Comparison of ENCODE assay signal across 6 cellular contexts in genomic region chr6:170213637-170214018, GRCh38.
DNase-seq lines count a peak whose midpoint lies in the region; TF ChIP-seq lines count a peak whose summit lies in the region.
"Not testable (repeated sequence)": the region's sequence is repeated elsewhere in the genome, so short reads cannot be mapped to it uniquely, and the experiment has no call there.

No MANE protein-coding gene starts in this region.

- not testable (repeated sequence) for H3K36me3 Mint-ChIP-seq in activated CD4-positive, alpha-beta memory T cell treated with anti-CD3 and anti-CD28 coated beads for 36 hours; activated T-helper 2 cell treated with anti-CD3 and anti-CD28 coated beads, Interferon-gamma antibody, Interleukin-2, Interleukin-4, amounts not matched to agents 10 μg/mL and 5 μg/mL and 100 μg/mL, durations not matched to agents 14 hours and 24 hours and 36 hours (ENCODE audit: low read depth); osteocyte (ENCODE audit: unreplicated experiment)

- POLR2A ChIA-PET in activated CD4-positive, alpha-beta memory T cell treated with anti-CD3 and anti-CD28 coated beads for 36 hours (lab: Charles Lee) = not testable (repeated sequence)

- not testable (repeated sequence) for H3K27me3 Mint-ChIP-seq in activated CD4-positive, alpha-beta memory T cell treated with anti-CD3 and anti-CD28 coated beads for 36 hours; activated T-helper 2 cell treated with anti-CD3 and anti-CD28 coated beads, Interferon-gamma antibody, Interleukin-2, Interleukin-4, amounts not matched to agents 10 μg/mL and 5 μg/mL and 100 μg/mL, durations not matched to agents 14 hours and 24 hours and 36 hours (ENCODE audit: low read depth); osteocyte (ENCODE audit: unreplicated experiment)

- H3K4me3 Mint-ChIP-seq in activated CD4-positive, alpha-beta memory T cell treated with anti-CD3 and anti-CD28 coated beads for 36 hours; activated T-helper 2 cell treated with anti-CD3 and anti-CD28 coated beads, Interferon-gamma antibody, Interleukin-2, Interleukin-4, amounts not matched to agents 10 μg/mL and 5 μg/mL and 100 μg/mL, durations not matched to agents 14 hours and 24 hours and 36 hours (ENCODE audit: low read depth); osteocyte (ENCODE audit: unreplicated experiment): not testable (repeated sequence)

- not testable (repeated sequence) for H3K4me3 ChIP-seq in coronary artery

- intact Hi-C loops in activated CD4-positive, alpha-beta memory T cell treated with anti-CD3 and anti-CD28 coated beads for 36 hours (cut with micrococcal nuclease); activated T-helper 2 cell treated with anti-CD3 and anti-CD28 coated beads, Interferon-gamma antibody, Interleukin-2, Interleukin-4, amounts not matched to agents 10 μg/mL and 5 μg/mL and 100 μg/mL, durations not matched to agents 14 hours and 24 hours and 36 hours (cut with micrococcal nuclease); cardiac septum (cut with DNase I): not testable (repeated sequence)

- not testable (repeated sequence) for H3K27ac Mint-ChIP-seq in activated CD4-positive, alpha-beta memory T cell treated with anti-CD3 and anti-CD28 coated beads for 36 hours; activated T-helper 2 cell treated with anti-CD3 and anti-CD28 coated beads, Interferon-gamma antibody, Interleukin-2, Interleukin-4, amounts not matched to agents 10 μg/mL and 5 μg/mL and 100 μg/mL, durations not matched to agents 14 hours and 24 hours and 36 hours; osteocyte (ENCODE audit: unreplicated experiment)

- DNase-seq in activated CD4-positive, alpha-beta memory T cell treated with anti-CD3 and anti-CD28 coated beads for 36 hours = peak; percentile 2
- peak; percentile 6 for DNase-seq in activated T-helper 2 cell treated with anti-CD3 and anti-CD28 coated beads, Interferon-gamma antibody, Interleukin-2, Interleukin-4, amounts not matched to agents 10 μg/mL and 5 μg/mL and 100 μg/mL, durations not matched to agents 14 hours and 24 hours and 36 hours (ENCODE audit: low spot score)
- DNase-seq in coronary artery (ENCODE audit: low spot score) (peak; percentile 40), cardiac septum (ENCODE audit: low spot score) (peak; percentile 39), osteocyte (ENCODE audit: extremely low spot score, unreplicated experiment) (peak; percentile 71)
- peak; percentile 1 for DNase-seq in stimulated activated CD4-positive, alpha-beta T cell treated with anti-CD3 and anti-CD28 coated beads, Interleukin-4, amount 100 ng/mL, for 24 hours

- not testable (repeated sequence) for H3K27ac ChIP-seq in coronary artery

- not testable (repeated sequence) for TF ChIP-seq CTCF in coronary artery (IDR thresholded peaks at IDR 0.05); osteocyte (IDR thresholded peaks at IDR 0.05)

- not testable (repeated sequence) for H3K4me1 Mint-ChIP-seq in activated CD4-positive, alpha-beta memory T cell treated with anti-CD3 and anti-CD28 coated beads for 36 hours (ENCODE audit: low read depth); activated T-helper 2 cell treated with anti-CD3 and anti-CD28 coated beads, Interferon-gamma antibody, Interleukin-2, Interleukin-4, amounts not matched to agents 10 μg/mL and 5 μg/mL and 100 μg/mL, durations not matched to agents 14 hours and 24 hours and 36 hours (ENCODE audit: low read depth); osteocyte (ENCODE audit: unreplicated experiment)

- CTCF ChIA-PET in activated CD4-positive, alpha-beta memory T cell treated with anti-CD3 and anti-CD28 coated beads for 36 hours (lab: Charles Lee) = not testable (repeated sequence)

- H3K9me3 Mint-ChIP-seq in activated CD4-positive, alpha-beta memory T cell treated with anti-CD3 and anti-CD28 coated beads for 36 hours; osteocyte (ENCODE audit: unreplicated experiment): not testable (repeated sequence)
- H3K9me3 Mint-ChIP-seq in activated T-helper 2 cell treated with anti-CD3 and anti-CD28 coated beads, Interferon-gamma antibody, Interleukin-2, Interleukin-4, amounts not matched to agents 10 μg/mL and 5 μg/mL and 100 μg/mL, durations not matched to agents 14 hours and 24 hours and 36 hours = peaks cover 11% of the 10 kb centered on the region

Comparison
In these comparisons a context has a peak if more than half of its experiments do, and no peak if none do; other contexts are left out.
1. DNase-seq: peak in every context shown above with its lines; median percentile 71 in osteocyte; 40 in coronary artery; 39 in cardiac septum; 6 in activated T-helper 2 cell treated with anti-CD3 and anti-CD28 coated beads, Interferon-gamma antibody, Interleukin-2, Interleukin-4, amounts not matched to agents 10 μg/mL and 5 μg/mL and 100 μg/mL, durations not matched to agents 14 hours and 24 hours and 36 hours; 2 in activated CD4-positive, alpha-beta memory T cell treated with anti-CD3 and anti-CD28 coated beads for 36 hours; 1 in stimulated activated CD4-positive, alpha-beta T cell treated with anti-CD3 and anti-CD28 coated beads, Interleukin-4, amount 100 ng/mL, for 24 hours.